18 cellular contexts compared by ENCODE assay signal in the genomic region with DNA sequence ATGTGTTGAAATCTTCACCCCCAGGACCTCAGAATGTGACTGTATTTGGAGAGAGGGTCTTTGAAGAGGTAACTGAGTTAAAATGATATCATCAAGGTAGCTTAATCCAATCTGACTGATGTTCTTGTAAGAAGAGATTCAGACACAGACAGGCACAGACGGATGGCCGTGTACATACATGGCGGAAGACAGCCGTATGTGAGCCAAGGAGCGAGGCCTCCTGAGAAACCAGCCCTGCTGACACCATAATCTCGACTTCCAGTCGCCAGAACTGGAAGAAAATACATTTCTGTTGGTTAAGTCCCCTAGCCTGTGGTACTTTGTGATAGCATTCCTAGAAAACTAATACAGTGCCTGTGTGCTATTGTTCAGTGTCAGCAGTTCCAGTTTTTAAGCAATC.
DNase-seq lines count a peak whose midpoint lies in the region; ATAC-seq and TF ChIP-seq lines count a peak whose summit lies in the region.
"Had no signal": no experiment of that assay in that cellular context is flagged by ENCODE, and none has a peak within 500 bp of the region (broad histone marks: within the 10 kb centered on the region; RNA-seq: fewer than 3 reads in every experiment).

No MANE protein-coding gene starts in this region.

- H2AK9ac ChIP-seq in IMR-90 (replicated peaks; ENCODE audit: low read depth, low read length, poor library complexity) = no peak overlapping the region

- no peak overlapping the region for H3K27ac ChIP-seq in CD8-positive, alpha-beta T cell (ENCODE audit: low read depth, low read length)
- no peak overlapping the region for H3K27ac ChIP-seq in IMR-90 (ENCODE audit: insufficient read depth, low read length)
- H3K27ac ChIP-seq: A549, C4-2B had no signal

- peak overlapping the region; percentile 64 for H3K27ac Mint-ChIP-seq in CD8-positive, alpha-beta T cell
- H3K27ac Mint-ChIP-seq in immature natural killer cell (peak overlapping the region in 4 of 6 donors; percentile 1 to 89 (median 35)), T-helper 17 cell (no peak overlapping the region)
- H3K27ac Mint-ChIP-seq in naive thymus-derived CD8-positive, alpha-beta T cell = peak overlapping the region in 8 of 10 donors; percentile 9 to 91 (median 72)
- H3K27ac Mint-ChIP-seq: H9 had no signal

- H3K36me3 Mint-ChIP-seq in CD8-positive, alpha-beta T cell = peaks cover 30% of the 10 kb centered on the region
- H3K36me3 Mint-ChIP-seq in immature natural killer cell (peaks cover 0 to 7% (median 5%) of the 10 kb centered on the region in 3 donors), T-helper 17 cell (ENCODE audit: low read depth) (no peaks in the 10 kb centered on the region)
- H3K36me3 Mint-ChIP-seq in naive thymus-derived CD8-positive, alpha-beta T cell = peaks cover 4 to 20% (median 13%) of the 10 kb centered on the region in 3 donors

- H2BK5ac ChIP-seq in IMR-90 (ENCODE audit: low read depth, low read length, poor library complexity, severe bottlenecking) = no peak overlapping the region

- no peak for TF ChIP-seq CTCF in CD8-positive, alpha-beta T cell (IDR thresholded peaks at IDR 0.05)
- TF ChIP-seq CTCF in IMR-90 (conservative IDR thresholded peaks at IDR 0.05; ENCODE audit: low read depth, low read length) = no peak

- intact Hi-C loops in CD8-positive, alpha-beta T cell (cut with DNase I, micrococcal nuclease) = no loop called here
- intact Hi-C loops in IMR-90 (cut with micrococcal nuclease) = no loop called here

- BruUV-seq in IMR-90 (replicated peaks; lab: Mats Ljungman, UMichigan) = no TSS peak

- peak overlapping the region; percentile 5; the same call in 1 of the 2 replicates for H2BK120ac ChIP-seq in IMR-90 (ENCODE audit: low read depth, low read length)

- in situ Hi-C loops in IMR-90 (cut with MboI; ENCODE audit: low sequenced_read_pairs) = no loop called here

- H3K4me2 ChIP-seq in IMR-90 (ENCODE audit: low read depth, low read length) = no peak overlapping the region
- H3K4me2 ChIP-seq: A549 had no signal

- H3K9me3 Mint-ChIP-seq in CD8-positive, alpha-beta T cell = no peaks in the 10 kb centered on the region
- no peaks in the 10 kb centered on the region for H3K9me3 Mint-ChIP-seq in immature natural killer cell
- no peaks in the 10 kb centered on the region for H3K9me3 Mint-ChIP-seq in naive thymus-derived CD8-positive, alpha-beta T cell
- H3K9me3 Mint-ChIP-seq: H9 had no signal

- ATAC-seq in CD8-positive, alpha-beta T cell = no peak
- ATAC-seq in IMR-90 (ENCODE audit: low read depth) = no peak
- no peak for ATAC-seq in naive thymus-derived CD8-positive, alpha-beta T cell
- ATAC-seq in GM19397 (IDR thresholded peaks at IDR 0.05; ENCODE audit: unreplicated experiment) = no peak
- ATAC-seq in GM18519 (IDR thresholded peaks at IDR 0.05; ENCODE audit: low FRiP score, unreplicated experiment) = no peak
- ATAC-seq in T-helper 17 cell = no peak
- no peak for ATAC-seq in HG03565 (IDR thresholded peaks at IDR 0.05; ENCODE audit: unreplicated experiment)
- ATAC-seq: A549 had no signal

- H3K4me3 Mint-ChIP-seq in CD8-positive, alpha-beta T cell = no peak overlapping the region
- H3K4me3 Mint-ChIP-seq in immature natural killer cell = no peak overlapping the region
- peak overlapping the region in 2 of 10 donors; percentile 33 to 82 for H3K4me3 Mint-ChIP-seq in naive thymus-derived CD8-positive, alpha-beta T cell
- no peak overlapping the region for H3K4me3 Mint-ChIP-seq in T-helper 17 cell
- H3K4me3 Mint-ChIP-seq: CD4-positive, alpha-beta memory T cell; H9 had no signal

- H4K91ac ChIP-seq in IMR-90 (ENCODE audit: insufficient read depth, low read depth, low read length) = no peak overlapping the region

- dilution Hi-C loops in IMR-90 (cut with HindIII; ENCODE audit: low sequenced_read_pairs, unreplicated experiment) = no loop called here

- TF ChIP-seq RAD21 in IMR-90 (IDR thresholded peaks at IDR 0.05; ENCODE audit: low read length) = no peak

- no peak overlapping the region for H3K23ac ChIP-seq in IMR-90 (ENCODE audit: low read depth, low read length)

- no peak overlapping the region for H3K14ac ChIP-seq in IMR-90 (replicated peaks; ENCODE audit: low read depth, low read length)

- no peaks in the 10 kb centered on the region for H3K9me3 ChIP-seq in CD8-positive, alpha-beta T cell (ENCODE audit: low read length)
- H3K9me3 ChIP-seq in IMR-90 (ENCODE audit: control insufficient read depth, insufficient read depth, low read length) (no peaks in the 10 kb centered on the region), T-helper 17 cell (ENCODE audit: control insufficient read depth, low read length, poor library complexity, severe bottlenecking) (no peaks in the 10 kb centered on the region)
- H3K9me3 ChIP-seq: A549, BE2C had no signal

- H3K9me1 ChIP-seq in IMR-90 (ENCODE audit: insufficient read depth, low read length) = peaks cover 27% of the 10 kb centered on the region

- no peak overlapping the region for H2BK20ac ChIP-seq in IMR-90 (ENCODE audit: low read depth, low read length)

- no peak overlapping the region for H3K4me3 ChIP-seq in CD8-positive, alpha-beta T cell (ENCODE audit: low read depth, low read length)
- H3K4me3 ChIP-seq in IMR-90 (ENCODE audit: insufficient read depth, low read depth, low read length) = no peak overlapping the region
- H3K4me3 ChIP-seq: A549 had no signal

- no peak for TF ChIP-seq POLR2A in IMR-90 (IDR thresholded peaks at IDR 0.05; ENCODE audit: low read depth, low read length)

- H3K27me3 ChIP-seq in CD8-positive, alpha-beta T cell (ENCODE audit: insufficient read depth, low read length) = no peaks in the 10 kb centered on the region
- no peaks in the 10 kb centered on the region for H3K27me3 ChIP-seq in IMR-90 (ENCODE audit: control insufficient read depth, insufficient read depth, low read length)
- H3K27me3 ChIP-seq: BE2C had no signal

- no peak overlapping the region for H3K18ac ChIP-seq in IMR-90 (ENCODE audit: low read depth, low read length)

- 0 out of 3 replicates have a peak overlapping the region, but pooled peaks have one; percentile 16 for H2BK15ac ChIP-seq in IMR-90 (ENCODE audit: low read depth, low read length)

- no peak overlapping the region for H4K5ac ChIP-seq in IMR-90 (ENCODE audit: low read depth, low read length)

- CTCF ChIA-PET in CD8-positive, alpha-beta T cell (lab: Charles Lee) = interaction anchor here (1.1 to 1.6 kb wide), 2 partner anchors 16 to 23 kb away, joined by 4 to 6 read pairs; no protein-coding TSS in a partner anchor
- CTCF ChIA-PET in IMR-90 (lab: Yijun Ruan, JAX) = no interaction called here

- WGBS in IMR-90 (ENCODE audit: extremely low coverage in 2 of 2, insufficient read length in 1 of 2), 2 experiments = 100% methylated on average over 3 of the region's 7 CpGs; no CpG with 5 or more reads in 1 of the 2 experiments

- DNase-seq in CD8-positive, alpha-beta T cell = peak in 1 of 7 experiments; percentile 15
- no peak for DNase-seq in IMR-90
- DNase-seq in immature natural killer cell = no peak
- no peak for DNase-seq in naive thymus-derived CD8-positive, alpha-beta T cell
- DNase-seq in T-helper 17 cell = no peak
- DNase-seq: BE2C; CD4-positive, alpha-beta memory T cell; COR-L47; DMS153; DMS79 treated with DMSO at 0.1 percent for 48 hours; EL; GOT3; H9 had no signal

- peaks cover 19 to 69% of the 10 kb centered on the region in 2 experiments; a peak in 3 of 4 replicates for H3K79me1 ChIP-seq in IMR-90 (ENCODE audit: low read depth in 1 of 2, low read length in 2 of 2)

- H2AK5ac ChIP-seq in IMR-90 (ENCODE audit: low read depth, low read length) = peak overlapping the region; percentile 15; the same call in 1 of the 2 replicates

- H3K4ac ChIP-seq in IMR-90 (ENCODE audit: low read depth, low read length) = peak overlapping the region; percentile 42; the same call in 1 of the 2 replicates

- H4K8ac ChIP-seq in IMR-90 (ENCODE audit: low read depth in 2 of 2, low read length in 2 of 2) = no peak overlapping the region

- H3K27me3 Mint-ChIP-seq in CD8-positive, alpha-beta T cell (ENCODE audit: low read depth) = no peaks in the 10 kb centered on the region
- peaks cover 2 to 6% (median 5%) of the 10 kb centered on the region in 3 donors for H3K27me3 Mint-ChIP-seq in immature natural killer cell (ENCODE audit: low read depth in 3 of 3)
- H3K27me3 Mint-ChIP-seq in naive thymus-derived CD8-positive, alpha-beta T cell = no peaks in the 10 kb centered on the region
- H3K27me3 Mint-ChIP-seq in T-helper 17 cell = peaks cover 4% of the 10 kb centered on the region
- H3K27me3 Mint-ChIP-seq: CD4-positive, alpha-beta memory T cell had no signal

- H3K36me3 ChIP-seq in CD8-positive, alpha-beta T cell (ENCODE audit: insufficient read depth, low read length) = no peaks in the 10 kb centered on the region
- H3K36me3 ChIP-seq in IMR-90 (ENCODE audit: control insufficient read depth, insufficient read depth, low read length) = no peaks in the 10 kb centered on the region
- H3K36me3 ChIP-seq: BE2C had no signal

- H4K20me1 ChIP-seq in IMR-90 (ENCODE audit: insufficient read depth, low read length) = no peaks in the 10 kb centered on the region

- no peak overlapping the region for H3K9ac ChIP-seq in IMR-90 (ENCODE audit: low read depth, low read length)

- H3K56ac ChIP-seq in IMR-90 (ENCODE audit: extremely low read depth, insufficient read depth, low read length) = no peak overlapping the region

- H3K4me1 Mint-ChIP-seq in CD8-positive, alpha-beta T cell (ENCODE audit: low read depth) = peaks cover 63% of the 10 kb centered on the region
- peaks cover 72 to 77% of the 10 kb centered on the region in 2 donors for H3K4me1 Mint-ChIP-seq in immature natural killer cell
- peaks cover 48 to 92% (median 81%) of the 10 kb centered on the region in 4 donors for H3K4me1 Mint-ChIP-seq in naive thymus-derived CD8-positive, alpha-beta T cell
- H3K4me1 Mint-ChIP-seq in T-helper 17 cell = peaks cover 26% of the 10 kb centered on the region

- H2AFZ ChIP-seq in IMR-90 (replicated peaks; ENCODE audit: low read length, poor library complexity) = no peak overlapping the region

- POLR2A ChIA-PET in CD8-positive, alpha-beta T cell (lab: Charles Lee) = interaction anchor here (1.7 to 1.9 kb wide), 2 partner anchors 11 to 73 kb away, joined by 4 to 7 read pairs; a partner anchor contains a TSS
- POLR2A ChIA-PET in IMR-90 (lab: Charles Lee; ENCODE audit: unreplicated experiment) = no interaction called here
- POLR2A ChIA-PET in naive thymus-derived CD8-positive, alpha-beta T cell (lab: Charles Lee) = interaction anchor here (0.7 kb wide), 1 partner anchor 70 kb away, joined by 3 read pairs; no protein-coding TSS in a partner anchor

- peaks cover 55% of the 10 kb centered on the region for H3K4me1 ChIP-seq in CD8-positive, alpha-beta T cell (ENCODE audit: insufficient read depth, low read length)
- peaks cover 15% of the 10 kb centered on the region for H3K4me1 ChIP-seq in IMR-90 (ENCODE audit: control insufficient read depth, insufficient read depth, low read length)

TF ChIP-seq in IMR-90, 13 proteins besides CTCF, POLR2A, EP300 and RAD21 (continues in another document):
- no peak for TF ChIP-seq SMC3 (IDR thresholded peaks at IDR 0.05; ENCODE audit: low read depth, low read length)
- TF ChIP-seq NFE2L2 (IDR thresholded peaks at IDR 0.05; ENCODE audit: low read depth, low read length) = no peak
- TF ChIP-seq RFX5 (IDR thresholded peaks at IDR 0.05; ENCODE audit: low read depth, low read length) = no peak
- TF ChIP-seq FOS (IDR thresholded peaks at IDR 0.05; ENCODE audit: low read depth, low read length) = no peak
- no peak for TF ChIP-seq CHD1 (IDR thresholded peaks at IDR 0.05; ENCODE audit: low read depth, low read length)
- TF ChIP-seq MAZ (IDR thresholded peaks at IDR 0.05; ENCODE audit: borderline replicate concordance, low read depth, low read length) = no peak
